Comparison of ENCODE assay signal across 1 cellular context in genomic region chr17:44956998-44957981, GRCh38.
TF ChIP-seq lines count a peak whose summit lies in the region.

No MANE protein-coding gene starts in this region.

TF ChIP-seq in HepG2, 621 proteins besides CTCF, POLR2A, EP300 and RAD21 (continued from another document):
- 0 out of 2 replicates have a peak, but pooled peaks have one; percentile 11 for TF ChIP-seq ZBED4 (CRISPR knock-in tag; IDR thresholded peaks at IDR 0.05; ENCODE audit: borderline replicate concordance)
- TF ChIP-seq PHF20 (CRISPR knock-in tag; IDR thresholded peaks at IDR 0.05) = peak; percentile 45; the same call in 1 of the 2 replicates
- no peak for TF ChIP-seq ARID2 (CRISPR knock-in tag; IDR thresholded peaks at IDR 0.05; ENCODE audit: borderline replicate concordance)
- TF ChIP-seq SAFB2 (CRISPR knock-in tag; IDR thresholded peaks at IDR 0.05; ENCODE audit: borderline replicate concordance, low read depth) = no peak
- 0 out of 2 replicates have a peak, but pooled peaks have one; percentile 21 for TF ChIP-seq RCOR2 (CRISPR knock-in tag; IDR thresholded peaks at IDR 0.05)
